In the genomic region with DNA sequence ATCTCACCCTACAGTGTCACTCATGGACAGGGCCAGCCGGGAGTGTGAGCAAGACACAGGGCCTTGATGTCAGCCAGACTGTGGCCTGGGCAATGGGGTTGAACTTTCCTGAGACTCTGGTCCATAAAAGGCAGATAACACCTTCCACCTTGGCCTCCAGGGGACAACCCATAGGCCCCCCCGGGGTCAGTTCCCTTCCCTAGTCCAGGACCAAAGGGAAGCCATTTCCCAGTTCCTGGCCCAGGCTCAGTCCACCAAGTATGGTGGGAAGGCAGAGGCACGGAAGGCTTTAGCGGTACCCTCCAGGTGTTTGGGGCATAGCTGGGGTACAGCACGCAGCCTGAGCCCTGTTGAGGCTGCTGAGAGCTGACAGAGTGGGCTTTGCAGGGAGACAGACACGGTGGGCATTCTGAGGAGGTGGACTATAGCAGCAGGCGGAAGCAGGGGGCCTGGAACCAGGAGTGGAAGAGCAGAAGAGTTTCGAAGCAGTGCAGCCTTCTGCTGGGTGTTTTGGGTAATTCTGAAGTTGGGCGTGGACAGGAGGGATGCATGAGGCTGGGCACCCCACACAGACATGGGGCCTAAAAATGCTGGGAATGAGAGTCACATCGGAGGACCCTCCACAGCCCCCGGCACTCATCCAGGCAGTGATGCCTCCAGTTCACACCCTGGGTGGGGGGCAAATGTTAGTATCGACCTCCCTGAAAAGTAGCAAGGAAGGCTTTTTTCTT, we compare ENCODE assay signal across 18 cellular contexts. TPM values are rescaled to one million over a fixed set of nuclear protein-coding genes. Genes with fewer than 3 reads are reported as not detected.
"Had no signal": no experiment of that assay in that cellular context is flagged by ENCODE, and none has a peak within 500 bp of the region (broad histone marks: within the 10 kb centered on the region; RNA-seq: fewer than 3 reads in every experiment).

No MANE protein-coding gene starts in this region.

- H3K4me3 ChIP-seq: adrenal gland, smooth muscle cell had no signal

- H3K4me1 Mint-ChIP-seq: central memory CD8-positive, alpha-beta T cell; memory B cell had no signal

- H3K36me3 ChIP-seq: adrenal gland had no signal

- H3K4me2 ChIP-seq: smooth muscle cell had no signal

- H3K9me3 Mint-ChIP-seq: activated CD8-positive, alpha-beta T cell treated with anti-CD3 and anti-CD28 coated beads for 36 hours; activated naive CD4-positive, alpha-beta T cell treated with anti-CD3 and anti-CD28 coated beads for 36 hours; activated T-cell treated with anti-CD3 and anti-CD28 coated beads, Interleukin-2, amount 50 U/mL, for 72 hours; central memory CD8-positive, alpha-beta T cell; memory B cell; natural killer cell treated with Interleukin-12 subunit alpha and Interleukin-12 subunit beta and Interleukin-15 and Interleukin-18, amount 100 ng/mL, for 72 hours; stimulated activated effector memory CD8-positive, alpha-beta T cell treated with anti-CD3 and anti-CD28 coated beads, Interleukin-12 subunit alpha, Interleukin-12 subunit beta, amount 100 ng/mL, for 72 hours; T-helper 1 cell treated with Interleukin-12 subunit alpha and Interleukin-12 subunit beta and Interleukin-4 antibody, amounts not matched to agents 30 μg/mL and 1 μg/mL, for 36 hours had no signal

- H3K4me3 Mint-ChIP-seq: activated CD8-positive, alpha-beta T cell treated with anti-CD3 and anti-CD28 coated beads for 36 hours; activated naive CD4-positive, alpha-beta T cell treated with anti-CD3 and anti-CD28 coated beads for 36 hours; activated T-cell treated with anti-CD3 and anti-CD28 coated beads, Interleukin-2, amount 50 U/mL, for 72 hours; central memory CD8-positive, alpha-beta T cell; memory B cell; natural killer cell treated with Interleukin-12 subunit alpha and Interleukin-12 subunit beta and Interleukin-15 and Interleukin-18, amount 100 ng/mL, for 72 hours; stimulated activated effector memory CD8-positive, alpha-beta T cell treated with anti-CD3 and anti-CD28 coated beads, Interleukin-12 subunit alpha, Interleukin-12 subunit beta, amount 100 ng/mL, for 72 hours; T-helper 1 cell treated with Interleukin-12 subunit alpha and Interleukin-12 subunit beta and Interleukin-4 antibody, amounts not matched to agents 30 μg/mL and 1 μg/mL, for 36 hours; type B pancreatic cell had no signal

- DNase-seq: activated CD4-positive, alpha-beta T cell treated with anti-CD3 and anti-CD28 coated beads for 4 hours; activated CD8-positive, alpha-beta memory T cell treated with anti-CD3 and anti-CD28 coated beads, Interleukin-2, amount 50 U/mL, for 4 hours; activated CD8-positive, alpha-beta T cell treated with anti-CD3 and anti-CD28 coated beads for 36 hours; activated naive CD4-positive, alpha-beta T cell treated with anti-CD3 and anti-CD28 coated beads for 36 hours; activated T-cell treated with anti-CD3 and anti-CD28 coated beads, Interleukin-2, amount 50 U/mL, for 72 hours; glutamatergic neuron; substantia nigra had no signal

- H3K27me3 ChIP-seq: adrenal gland had no signal

- ATAC-seq: activated CD8-positive, alpha-beta T cell treated with anti-CD3 and anti-CD28 coated beads for 36 hours; activated T-cell treated with anti-CD3 and anti-CD28 coated beads, Interleukin-2, amount 50 U/mL, for 72 hours; esophagus mucosa; natural killer cell treated with Interleukin-12 subunit alpha and Interleukin-12 subunit beta and Interleukin-15 and Interleukin-18, amount 100 ng/mL, for 72 hours; SK-N-SH treated with all-trans-retinoic acid at 6 μM for 48 hours; stimulated activated effector memory CD8-positive, alpha-beta T cell treated with anti-CD3 and anti-CD28 coated beads, Interleukin-12 subunit alpha, Interleukin-12 subunit beta, amount 100 ng/mL, for 72 hours had no signal

- H3K27ac Mint-ChIP-seq: activated CD8-positive, alpha-beta T cell treated with anti-CD3 and anti-CD28 coated beads for 36 hours; activated naive CD4-positive, alpha-beta T cell treated with anti-CD3 and anti-CD28 coated beads for 36 hours; memory B cell; natural killer cell treated with Interleukin-12 subunit alpha and Interleukin-12 subunit beta and Interleukin-15 and Interleukin-18, amount 100 ng/mL, for 72 hours; stimulated activated effector memory CD8-positive, alpha-beta T cell treated with anti-CD3 and anti-CD28 coated beads, Interleukin-12 subunit alpha, Interleukin-12 subunit beta, amount 100 ng/mL, for 72 hours; T-helper 1 cell treated with Interleukin-12 subunit alpha and Interleukin-12 subunit beta and Interleukin-4 antibody, amounts not matched to agents 30 μg/mL and 1 μg/mL, for 36 hours; type B pancreatic cell had no signal

- H3K36me3 Mint-ChIP-seq: memory B cell; natural killer cell treated with Interleukin-12 subunit alpha and Interleukin-12 subunit beta and Interleukin-15 and Interleukin-18, amount 100 ng/mL, for 72 hours; type B pancreatic cell had no signal

- H3K27me3 Mint-ChIP-seq: activated CD8-positive, alpha-beta T cell treated with anti-CD3 and anti-CD28 coated beads for 36 hours; central memory CD8-positive, alpha-beta T cell; natural killer cell treated with Interleukin-12 subunit alpha and Interleukin-12 subunit beta and Interleukin-15 and Interleukin-18, amount 100 ng/mL, for 72 hours; type B pancreatic cell had no signal

- H3K9me3 ChIP-seq: adrenal gland had no signal

RNA-seq across cellular contexts. Expression of a gene that starts 43.9 kb away (rescaled TPM):
- total RNA-seq: osteoblast, smooth muscle cell had no signal
- polyA plus RNA-seq: smooth muscle cell had no signal
